In the genomic region with DNA sequence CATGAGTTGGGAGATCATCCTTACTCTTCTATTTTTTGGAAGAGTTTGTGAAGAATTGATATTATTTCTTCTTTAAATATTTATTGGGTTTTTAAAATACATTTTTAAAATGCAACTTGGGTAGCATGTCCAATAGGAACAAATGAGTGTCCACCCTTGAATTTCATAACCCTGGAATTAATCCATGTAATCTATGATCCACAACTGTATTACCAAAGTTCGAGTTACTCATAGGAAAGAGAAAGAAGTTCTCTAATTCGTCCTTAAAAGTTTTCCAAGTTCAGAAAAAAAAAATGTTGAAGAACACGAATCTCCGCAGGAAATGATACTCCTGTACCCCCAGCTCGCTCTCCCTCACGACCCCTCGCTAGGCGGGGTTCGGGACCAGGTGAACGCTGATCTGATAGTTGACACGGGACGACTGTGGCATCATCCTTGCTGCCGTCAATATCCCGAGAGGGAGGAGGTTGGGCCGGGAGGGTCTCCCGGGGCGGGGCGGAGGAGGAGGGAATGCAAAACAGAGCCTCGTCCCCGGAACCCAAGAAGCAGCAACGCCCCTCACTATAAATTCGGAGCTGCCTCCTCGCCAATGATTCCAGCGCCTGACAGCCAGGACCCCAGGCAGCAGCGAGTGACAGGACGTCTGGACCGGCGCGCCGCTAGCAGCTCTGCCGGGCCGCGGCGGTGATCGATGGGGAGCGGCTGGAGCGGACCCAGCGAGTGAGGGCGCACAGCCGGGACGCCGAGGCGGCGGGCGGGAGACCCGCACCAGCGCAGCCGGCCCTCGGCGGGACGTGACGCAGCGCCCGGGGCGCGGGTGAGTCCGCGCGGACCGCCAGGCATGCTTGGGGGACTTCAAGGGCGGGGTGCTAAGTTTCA, we compare ENCODE assay signal across 9 cellular contexts. TPM values are rescaled to one million over a fixed set of nuclear protein-coding genes. Genes with fewer than 3 reads are reported as not detected.
DNase-seq lines count a peak whose midpoint lies in the region; ATAC-seq and TF ChIP-seq lines count a peak whose summit lies in the region.
"Had no signal": no experiment of that assay in that cellular context is flagged by ENCODE, and none has a peak within 500 bp of the region (broad histone marks: within the 10 kb centered on the region; RNA-seq: fewer than 3 reads in every experiment).

TSS of gene AGTR1 (plus strand) at position 593 of the 879 bp plus-strand sequence. CDS start 43,133 bp downstream, outside the sequence.

- no peaks in the 10 kb centered on the region for H3K36me3 ChIP-seq in HUES6 (ENCODE audit: control insufficient read depth, insufficient read depth, low read length)
- no peaks in the 10 kb centered on the region for H3K36me3 ChIP-seq in testis (ENCODE audit: low read depth, missing control alignments)
- H3K36me3 ChIP-seq: SJSA1 had no signal

- no peak for TF ChIP-seq POLR2A in testis (IDR thresholded peaks at IDR 0.05)

- DNase-seq in choroid plexus epithelial cell (ENCODE audit: low read depth) (peak; percentile 70), left lobe of liver (ENCODE audit: low spot score) (peak; percentile 95), testis (peak; percentile 69), NCI-H2171 (lab: John Stamatoyannopoulos, UW) (no peak)
- DNase-seq in stimulated activated CD4-positive, alpha-beta T cell treated with anti-CD3 and anti-CD28 coated beads, Interleukin-4, amount 100 ng/mL, for 4 hours, result no peak

- H3K27me3 ChIP-seq in HUES6 (ENCODE audit: control insufficient read depth, insufficient read depth, low read length), result peaks cover 48% of the 10 kb centered on the region
- H3K27me3 ChIP-seq in testis, result no peaks in the 10 kb centered on the region

- H3K4me1 ChIP-seq in HUES6 (ENCODE audit: control insufficient read depth, insufficient read depth, low read length) (no peaks in the 10 kb centered on the region; the same call in 1 of the 2 replicates), testis (no peaks in the 10 kb centered on the region)

- WGBS in testis, 2 donors, result 1 to 2% methylated on average over 35 to 45 of the region's 61 CpGs

- H3K27ac ChIP-seq in HUES6 (ENCODE audit: low read depth, low read length), result no peak within 1 kb of the TSS
- peak within 1 kb of the TSS in 1 of 2 donors; percentile 43 for H3K27ac ChIP-seq in testis
- H3K27ac ChIP-seq: SJSA1 had no signal

- H3K4me3 ChIP-seq in HUES6 (ENCODE audit: low read depth, low read length) (peak within 1 kb of the TSS; percentile 67), choroid plexus epithelial cell (ENCODE audit: low read depth, low read length) (peak within 1 kb of the TSS; percentile 76), testis (peak within 1 kb of the TSS; percentile 67 to 68)
- H3K4me3 ChIP-seq: SJSA1 had no signal

- ATAC-seq in left lobe of liver, result peak; percentile 93
- no peak for ATAC-seq in activated CD4-positive, CD25-positive, alpha-beta regulatory T cell treated with anti-CD3 and anti-CD28 coated beads, Interleukin-2, amount 50 U/mL, for 24 hours
- no peak for ATAC-seq in GM19023 (IDR thresholded peaks at IDR 0.05; ENCODE audit: unreplicated experiment)

- no peaks in the 10 kb centered on the region for H3K9me3 ChIP-seq in HUES6 (ENCODE audit: control insufficient read depth, insufficient read depth, low read depth, low read length)
- H3K9me3 ChIP-seq in testis, result no peaks in the 10 kb centered on the region
- H3K9me3 ChIP-seq: SJSA1 had no signal

- TF ChIP-seq CTCF in choroid plexus epithelial cell (conservative IDR thresholded peaks at IDR 0.05; ENCODE audit: low read depth, low read length), result no peak
- TF ChIP-seq CTCF in testis (IDR thresholded peaks at IDR 0.05), result no peak

- intact Hi-C loops in testis (cut with DNase I; ENCODE audit: low total_unique reads), result no loop called here

- peak within 1 kb of the TSS; percentile 2 for H3K9ac ChIP-seq in HUES6 (ENCODE audit: low read length)

RNA-seq across cellular contexts. Expression of gene AGTR1, which starts in this region (rescaled TPM):
- 25.5 TPM for total RNA-seq in left lobe of liver
- total RNA-seq in testis, result 1 to 10 TPM; 4.4 to 7.6 TPM
- polyA plus RNA-seq in testis (ENCODE audit: insufficient read depth, low read depth, low replicate concordance), result 4.8 TPM
- total RNA-seq: SJSA1 had no signal

Comparison
In these comparisons a context has a peak if more than half of its experiments do, and no peak if none do; other contexts are left out.
1. DNase-seq: peak in choroid plexus epithelial cell (single experiment), left lobe of liver (single experiment) and testis (single experiment); none in NCI-H2171 (single experiment) and stimulated activated CD4-positive, alpha-beta T cell treated with anti-CD3 and anti-CD28 coated beads, Interleukin-4, amount 100 ng/mL, for 4 hours (0 of 2).
2. Peak in every context shown above with its lines, with median percentiles within 50 percentile points of each other: H3K4me3 ChIP-seq.